8 cellular contexts compared by ENCODE assay signal in the genomic region with DNA sequence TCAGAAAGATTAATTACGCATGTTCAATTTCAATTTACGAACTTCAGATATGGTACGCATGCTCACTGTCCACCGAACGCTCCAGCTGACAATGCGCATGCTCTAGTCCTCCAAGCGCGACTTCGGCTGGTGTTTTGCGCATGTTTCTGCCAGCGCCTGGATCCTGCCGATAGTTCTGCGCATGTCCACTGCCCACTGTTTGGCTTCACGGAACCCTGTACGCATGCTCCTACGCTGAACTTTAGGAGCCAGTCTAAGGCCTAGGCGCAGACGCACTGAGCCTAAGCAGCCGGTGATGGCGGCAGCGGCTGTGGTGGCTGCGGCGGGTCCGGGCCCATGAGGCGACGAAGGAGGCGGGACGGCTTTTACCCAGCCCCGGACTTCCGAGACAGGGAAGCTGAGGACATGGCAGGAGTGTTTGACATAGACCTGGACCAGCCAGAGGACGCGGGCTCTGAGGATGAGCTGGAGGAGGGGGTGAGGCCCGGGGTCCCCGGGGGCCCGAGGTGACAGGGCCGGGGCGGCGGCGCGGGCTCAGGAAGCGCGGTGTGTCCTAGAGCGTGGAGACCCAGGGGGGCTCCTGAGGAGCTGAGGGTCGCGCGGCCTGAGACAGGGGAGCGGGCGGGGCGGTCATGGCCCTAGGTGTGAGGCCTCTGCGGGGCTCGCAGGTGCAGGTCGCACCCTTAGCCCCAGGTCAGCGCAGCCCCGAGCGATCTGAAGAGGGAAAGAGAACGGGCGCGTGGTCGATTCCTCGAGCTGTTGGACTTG. TPM values are rescaled to one million over a fixed set of nuclear protein-coding genes. Genes with fewer than 3 reads are reported as not detected.
DNase-seq lines count a peak whose midpoint lies in the region; ATAC-seq and TF ChIP-seq lines count a peak whose summit lies in the region.

A gene (plus strand): TSS at position 273 of the 768 bp plus-strand sequence. CDS start 64 bp downstream, at position 337.
A gene with protein sequence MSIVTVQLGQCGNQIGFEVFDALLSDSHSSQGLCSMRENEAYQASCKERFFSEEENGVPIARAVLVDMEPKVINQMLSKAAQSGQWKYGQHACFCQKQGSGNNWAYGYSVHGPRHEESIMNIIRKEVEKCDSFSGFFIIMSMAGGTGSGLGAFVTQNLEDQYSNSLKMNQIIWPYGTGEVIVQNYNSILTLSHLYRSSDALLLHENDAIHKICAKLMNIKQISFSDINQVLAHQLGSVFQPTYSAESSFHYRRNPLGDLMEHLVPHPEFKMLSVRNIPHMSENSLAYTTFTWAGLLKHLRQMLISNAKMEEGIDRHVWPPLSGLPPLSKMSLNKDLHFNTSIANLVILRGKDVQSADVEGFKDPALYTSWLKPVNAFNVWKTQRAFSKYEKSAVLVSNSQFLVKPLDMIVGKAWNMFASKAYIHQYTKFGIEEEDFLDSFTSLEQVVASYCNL (minus strand): TSS at position 95 of the 768 bp plus-strand sequence. CDS start 1,941 bp downstream, outside the sequence.

- peak; percentile 98 for TF ChIP-seq POLR2A in GM19193 (IDR thresholded peaks at IDR 0.05; ENCODE audit: extremely low read depth, insufficient read depth, insufficient read length)

- H3K4me1 Mint-ChIP-seq in activated CD4-positive, alpha-beta T cell treated with anti-CD3 and anti-CD28 coated beads for 36 hours: peaks cover 45% of the 10 kb centered on the region

- no peaks in the 10 kb centered on the region for H3K27me3 Mint-ChIP-seq in activated CD4-positive, alpha-beta T cell treated with anti-CD3 and anti-CD28 coated beads for 36 hours

- peak within 1 kb of the TSS; percentile 99 for H3K4me3 Mint-ChIP-seq in activated CD4-positive, alpha-beta T cell treated with anti-CD3 and anti-CD28 coated beads for 36 hours

- DNase-seq in AML-193 (lab: John Stamatoyannopoulos, UW): peak; percentile 100
- DNase-seq in NCI-H524 (lab: John Stamatoyannopoulos, UW): peak; percentile 99
- peak; percentile 98 for DNase-seq in activated CD4-positive, alpha-beta T cell treated with anti-CD3 and anti-CD28 coated beads for 36 hours
- peak; percentile 95 for DNase-seq in kidney epithelial cell (ENCODE audit: low read depth)
- DNase-seq in stimulated activated CD4-positive, alpha-beta T cell treated with anti-CD3 and anti-CD28 coated beads, Interleukin-15, amount 100 ng/mL, for 48 hours (ENCODE audit: low read depth in 2 of 2): peak; percentile 95 to 97

- H3K9me3 Mint-ChIP-seq in activated CD4-positive, alpha-beta T cell treated with anti-CD3 and anti-CD28 coated beads for 36 hours (ENCODE audit: low read depth): no peaks in the 10 kb centered on the region

- H3K4me3 ChIP-seq in kidney epithelial cell (ENCODE audit: low read depth, low read length): peak within 1 kb of the TSS; percentile 97

- peak within 1 kb of the TSS; percentile 81 for H3K27ac ChIP-seq in cingulate gyrus (ENCODE audit: low read depth, low read length)

- no peaks in the 10 kb centered on the region for H3K27me3 ChIP-seq in kidney epithelial cell (ENCODE audit: control insufficient read depth, insufficient read depth, low read length)

- intact Hi-C loops in activated CD4-positive, alpha-beta T cell treated with anti-CD3 and anti-CD28 coated beads for 36 hours (cut with DNase I, micrococcal nuclease): loop anchor here (1.0 to 5.0 kb wide), 15 partner anchors 46 to 784 kb away; a partner anchor contains a TSS

- no peaks in the 10 kb centered on the region for H3K36me3 ChIP-seq in kidney epithelial cell (ENCODE audit: control insufficient read depth, insufficient read depth, low read length)

- no peak for TF ChIP-seq CTCF in kidney epithelial cell (IDR thresholded peaks at IDR 0.05; ENCODE audit: insufficient read depth, low read length, poor library complexity, severe bottlenecking)

- H3K27ac Mint-ChIP-seq in activated CD4-positive, alpha-beta T cell treated with anti-CD3 and anti-CD28 coated beads for 36 hours: peak within 1 kb of the TSS; percentile 97

- CTCF ChIA-PET in activated CD4-positive, alpha-beta T cell treated with anti-CD3 and anti-CD28 coated beads for 36 hours (lab: Charles Lee): interaction anchor here (1.0 to 1.8 kb wide), 6 partner anchors 12 to 275 kb away, joined by 3 to 6 read pairs (median 4); no protein-coding TSS in a partner anchor

- H3K36me3 Mint-ChIP-seq in activated CD4-positive, alpha-beta T cell treated with anti-CD3 and anti-CD28 coated beads for 36 hours (ENCODE audit: low read depth): peaks cover 31% of the 10 kb centered on the region

- POLR2A ChIA-PET in activated CD4-positive, alpha-beta T cell treated with anti-CD3 and anti-CD28 coated beads for 36 hours (lab: Charles Lee): interaction anchor here (0.5 to 1.5 kb wide), 7 partner anchors 49 to 1561 kb away, joined by 3 to 6 read pairs (median 3); a partner anchor contains a TSS

- peak; percentile 85 for ATAC-seq in HG03439 (IDR thresholded peaks at IDR 0.05; ENCODE audit: unreplicated experiment)
- peak; percentile 97 for ATAC-seq in activated CD4-positive, alpha-beta T cell treated with anti-CD3 and anti-CD28 coated beads for 36 hours

RNA-seq across cellular contexts. Expression of the first gene that starts in this region (rescaled TPM):
- 10 to 100 TPM; 52.6 to 54.5 TPM for total RNA-seq in activated CD4-positive, alpha-beta T cell treated with anti-CD3 and anti-CD28 coated beads for 36 hours
- 19.2 and 19.8 TPM in 2 replicates for total RNA-seq in kidney epithelial cell

RNA-seq across cellular contexts. Expression of the second gene that starts in this region (rescaled TPM):
- total RNA-seq in activated CD4-positive, alpha-beta T cell treated with anti-CD3 and anti-CD28 coated beads for 36 hours: 10 to 100 TPM; 10.6 to 11.0 TPM
- 5.9 and 8.3 TPM in 2 replicates for total RNA-seq in kidney epithelial cell

Comparison
In these comparisons a context has a peak if more than half of its experiments do, and no peak if none do; other contexts are left out.
1. Peak in every context shown above with its lines: DNase-seq, ATAC-seq, H3K4me3 ChIP-seq and H3K27ac ChIP-seq.